25 cellular contexts compared by ENCODE assay signal in genomic region chr4:185752881-185753280, GRCh38. TPM values are rescaled to one million over a fixed set of nuclear protein-coding genes. Genes with fewer than 3 reads are reported as not detected.
"Had no signal": no experiment of that assay in that cellular context is flagged by ENCODE, and none has a peak within 500 bp of the region (broad histone marks: within the 10 kb centered on the region; RNA-seq: fewer than 3 reads in every experiment).

No MANE protein-coding gene starts in this region.

- H3K4me3 ChIP-seq: body of pancreas had no signal

- H3K27ac ChIP-seq: body of pancreas, epithelial cell of prostate had no signal

- H3K9me3 ChIP-seq: body of pancreas had no signal

- DNase-seq: activated CD4-positive, alpha-beta memory T cell treated with anti-CD3 and anti-CD28 coated beads, Interleukin-2, amount 10 ng/mL, durations not matched to agents 7 days and 5 days; activated CD4-positive, alpha-beta T cell treated with anti-CD3 and anti-CD28 coated beads for 1 hour; activated CD4-positive, alpha-beta T cell treated with anti-CD3 and anti-CD28 coated beads for 4 hours; activated CD4-positive, alpha-beta T cell treated with anti-CD3 and anti-CD28 coated beads, Interleukin-2, amount 10 ng/mL, durations not matched to agents 7 days and 5 days; activated CD4-positive, alpha-beta T cell treated with anti-CD3 and anti-CD28 coated beads, Interleukin-2, amount 50 U/mL, for 4 hours; activated CD8-positive, alpha-beta memory T cell treated with anti-CD3 and anti-CD28 coated beads, Interleukin-2, amount 50 U/mL, for 48 hours; activated gamma-delta T cell; activated naive CD4-positive, alpha-beta T cell; activated naive CD4-positive, alpha-beta T cell treated with anti-CD3 and anti-CD28 coated beads, Interleukin-2, amount 10 ng/mL, durations not matched to agents 7 days and 5 days; activated T-cell treated with anti-CD3 and anti-CD28 coated beads for 4 hours; activated T-cell treated with anti-CD3 and anti-CD28 coated beads, Interleukin-2, amount 50 U/mL, for 24 hours; activated T-cell treated with anti-CD3 and anti-CD28 coated beads, Interleukin-2, amount 50 U/mL, for 72 hours; amniotic stem cell; anterior cingulate cortex; body of pancreas; caudate nucleus; cortex of kidney; dermis blood vessel endothelial cell; effector CD4-positive, alpha-beta T cell; effector memory CD8-positive, alpha-beta T cell; foreskin fibroblast; head of caudate nucleus; T-helper 1 cell; T-helper 17 cell had no signal

- H3K27me3 ChIP-seq: body of pancreas had no signal

RNA-seq across cellular contexts. Expression of gene SORBS2, which starts 59.1 kb away (rescaled TPM):
- total RNA-seq: activated CD4-positive, alpha-beta memory T cell treated with anti-CD3 and anti-CD28 coated beads, Interleukin-2, amount 10 ng/mL, durations not matched to agents 7 days and 5 days; activated CD4-positive, alpha-beta T cell treated with anti-CD3 and anti-CD28 coated beads, Interleukin-2, amount 10 ng/mL, durations not matched to agents 7 days and 5 days had no signal
